Comparison of ENCODE assay signal across 1 cellular context in genomic region chr12:120228291-120229070, GRCh38.
TF ChIP-seq lines count a peak whose summit lies in the region.

No MANE protein-coding gene starts in this region.

TF ChIP-seq in HepG2, 621 proteins besides CTCF, POLR2A, EP300 and RAD21 (continued from another document and continues in another):
- TF ChIP-seq ZNF512B (CRISPR knock-in tag; IDR thresholded peaks at IDR 0.05; ENCODE audit: borderline replicate concordance) (no peak; the same call in 1 of the 2 replicates), TEAD3 (CRISPR knock-in tag; optimal IDR thresholded peaks at IDR 0.05; ENCODE audit: borderline replicate concordance) (peak; percentile 95), ZNF768 (CRISPR knock-in tag; IDR thresholded peaks at IDR 0.05) (peak; percentile 20), ZNF839 (CRISPR knock-in tag; IDR thresholded peaks at IDR 0.05; ENCODE audit: borderline replicate concordance) (no peak), ZNF362 (CRISPR knock-in tag; IDR thresholded peaks at IDR 0.05; ENCODE audit: borderline replicate concordance) (peak; percentile 28; the same call in 1 of the 2 replicates), POLR2G (IDR thresholded peaks at IDR 0.05; ENCODE audit: low read depth, low read length) (peak; percentile 77), DZIP1 (CRISPR knock-in tag; IDR thresholded peaks at IDR 0.05) (no peak), ZNF691 (CRISPR knock-in tag; IDR thresholded peaks at IDR 0.05; ENCODE audit: borderline replicate concordance, low read depth) (peak; percentile 23; the same call in 1 of the 2 replicates), ARNT (IDR thresholded peaks at IDR 0.05) (no peak), KLF11 (CRISPR knock-in tag; IDR thresholded peaks at IDR 0.05) (0 out of 2 replicates have a peak, but pooled peaks have one; percentile 67), IRF2 (CRISPR knock-in tag; IDR thresholded peaks at IDR 0.05) (peak; percentile 90), ZNF878 (CRISPR knock-in tag; IDR thresholded peaks at IDR 0.05) (peak; percentile 34), ZNF737 (CRISPR knock-in tag; IDR thresholded peaks at IDR 0.05; ENCODE audit: borderline replicate concordance) (no peak; the same call in 1 of the 2 replicates), MIER3 (CRISPR knock-in tag; IDR thresholded peaks at IDR 0.05; ENCODE audit: borderline replicate concordance) (peak; percentile 88), FUBP1 (CRISPR knock-in tag; IDR thresholded peaks at IDR 0.05; ENCODE audit: borderline replicate concordance) (no peak), ZNF281 (CRISPR knock-in tag; IDR thresholded peaks at IDR 0.05; ENCODE audit: borderline replicate concordance) (peak; percentile 39; the same call in 1 of the 2 replicates), ZNF572 (CRISPR knock-in tag; IDR thresholded peaks at IDR 0.05) (no peak), TAF15 (IDR thresholded peaks at IDR 0.05; ENCODE audit: low read depth, low read length, poor library complexity, severe bottlenecking) (no peak), POLR2AphosphoS2 (IDR thresholded peaks at IDR 0.05; ENCODE audit: low read depth, low read length) (no peak), PHF20 (CRISPR knock-in tag; IDR thresholded peaks at IDR 0.05) (peak; percentile 64; the same call in 1 of the 2 replicates), NFYC (CRISPR knock-in tag; IDR thresholded peaks at IDR 0.05) (peak; percentile 29; the same call in 1 of the 2 replicates), SALL1 (CRISPR knock-in tag; IDR thresholded peaks at IDR 0.05) (peak; percentile 84), ZNF567 (CRISPR knock-in tag; IDR thresholded peaks at IDR 0.05; ENCODE audit: borderline replicate concordance) (peak; percentile 75; the same call in 1 of the 2 replicates), KDM3A (CRISPR knock-in tag; IDR thresholded peaks at IDR 0.05; ENCODE audit: low read depth) (peak; percentile 98; the same call in 1 of the 2 replicates), CERS6 (CRISPR knock-in tag; IDR thresholded peaks at IDR 0.05) (no peak), ZBTB34 (CRISPR knock-in tag; IDR thresholded peaks at IDR 0.05) (0 out of 2 replicates have a peak, but pooled peaks have one; percentile 28), THAP11 (CRISPR knock-in tag; IDR thresholded peaks at IDR 0.05) (peak; percentile 81), PRDM4 (CRISPR knock-in tag; IDR thresholded peaks at IDR 0.05; ENCODE audit: borderline replicate concordance) (no peak), ATF7 (IDR thresholded peaks at IDR 0.05) (no peak), ATF7 (CRISPR knock-in tag; IDR thresholded peaks at IDR 0.05) (0 out of 2 replicates have a peak, but pooled peaks have one; percentile 22), CEBPG (CRISPR knock-in tag; IDR thresholded peaks at IDR 0.05) (peak; percentile 81), ZBTB2 (CRISPR knock-in tag; IDR thresholded peaks at IDR 0.05; ENCODE audit: low read depth) (0 out of 2 replicates have a peak, but pooled peaks have one; percentile 42), SP4 (CRISPR knock-in tag; IDR thresholded peaks at IDR 0.05) (no peak), ARNT2 (CRISPR knock-in tag; IDR thresholded peaks at IDR 0.05; ENCODE audit: low read depth) (0 out of 2 replicates have a peak, but pooled peaks have one; percentile 30), THRA (CRISPR knock-in tag; IDR thresholded peaks at IDR 0.05; ENCODE audit: borderline replicate concordance) (peak; percentile 85; the same call in 1 of the 2 replicates), HNRNPLL (IDR thresholded peaks at IDR 0.05; ENCODE audit: low read depth, low read length, poor library complexity, severe bottlenecking) (peak; percentile 37), MBNL3 (CRISPR knock-in tag; conservative IDR thresholded peaks at IDR 0.05) (no peak), ZBTB1 (CRISPR knock-in tag; IDR thresholded peaks at IDR 0.05; ENCODE audit: borderline replicate concordance) (no peak)
